Comparison of ENCODE assay signal across 1 cellular context in genomic region chrX:12955882-12956703, GRCh38.
A peak's percentile ranks its signal among the peaks of the same experiment; 100 is the strongest.
TF ChIP-seq lines count a peak whose summit lies in the region.

No MANE protein-coding gene starts in this region.

TF ChIP-seq in K562, 482 proteins besides CTCF, POLR2A, EP300 and RAD21 (continued from another document and continues in another):
- TF ChIP-seq ZNF318 (IDR thresholded peaks at IDR 0.05; ENCODE audit: borderline replicate concordance in 1 of 2, low read depth in 1 of 2) (no peak), POLR2AphosphoS2 (IDR thresholded peaks at IDR 0.05; ENCODE audit: low read length) (no peak), KLF10 (CRISPR knock-in tag; IDR thresholded peaks at IDR 0.05) (no peak), KLF6 (CRISPR knock-in tag; IDR thresholded peaks at IDR 0.05; ENCODE audit: borderline replicate concordance) (peak; percentile 77; the same call in 1 of the 2 replicates), ZNF57 (CRISPR knock-in tag; IDR thresholded peaks at IDR 0.05) (no peak), TSC22D4 (tag; IDR thresholded peaks at IDR 0.05) (no peak), ZFP30 (CRISPR knock-in tag; IDR thresholded peaks at IDR 0.05; ENCODE audit: borderline replicate concordance) (no peak), NR3C1 (CRISPR knock-in tag; IDR thresholded peaks at IDR 0.05) (no peak), CBFB (CRISPR knock-in tag; IDR thresholded peaks at IDR 0.05) (no peak), NR4A1 (CRISPR knock-in tag; IDR thresholded peaks at IDR 0.05) (peak; percentile 30; the same call in 1 of the 2 replicates), NR4A1 (tag; IDR thresholded peaks at IDR 0.05) (peak; percentile 97), BDP1 (IDR thresholded peaks at IDR 0.05; ENCODE audit: insufficient read depth, insufficient read length) (no peak), NKRF (IDR thresholded peaks at IDR 0.05; ENCODE audit: borderline replicate concordance) (no peak), ZNF445 (CRISPR knock-in tag; IDR thresholded peaks at IDR 0.05; ENCODE audit: low read depth) (no peak), ZNF586 (CRISPR knock-in tag; conservative IDR thresholded peaks at IDR 0.05) (peak; percentile 89), SAFB2 (IDR thresholded peaks at IDR 0.05; ENCODE audit: borderline replicate concordance, low read depth, low read length, severe bottlenecking) (no peak), TFE3 (CRISPR knock-in tag; IDR thresholded peaks at IDR 0.05) (no peak), NBN (IDR thresholded peaks at IDR 0.05; ENCODE audit: low read depth) (no peak), ETV1 (tag; conservative IDR thresholded peaks at IDR 0.05; ENCODE audit: low read depth) (peak; percentile 69), GTF2B (IDR thresholded peaks at IDR 0.05; ENCODE audit: extremely low read depth, insufficient read length) (no peak), THRB (CRISPR knock-in tag; conservative IDR thresholded peaks at IDR 0.05) (no peak), SAP30 (IDR thresholded peaks at IDR 0.05; ENCODE audit: borderline replicate concordance, insufficient read depth, low read depth, low read length, poor library complexity, severe bottlenecking) (no peak), ZC3H8 (IDR thresholded peaks at IDR 0.05) (no peak), HDAC6 (IDR thresholded peaks at IDR 0.05; ENCODE audit: low read depth, low read length) (no peak), GATAD2A (IDR thresholded peaks at IDR 0.05) (0 out of 2 replicates have a peak, but pooled peaks have one; percentile 62), ARID3B (CRISPR knock-in tag; IDR thresholded peaks at IDR 0.05; ENCODE audit: borderline replicate concordance) (peak; percentile 93; the same call in 1 of the 2 replicates), RFX5 (IDR thresholded peaks at IDR 0.05; ENCODE audit: low read depth, low read length) (no peak), ZNF12 (CRISPR knock-in tag; IDR thresholded peaks at IDR 0.05) (no peak), HOXB6 (CRISPR knock-in tag; IDR thresholded peaks at IDR 0.05; ENCODE audit: borderline replicate concordance) (no peak), ZNF316 (IDR thresholded peaks at IDR 0.05) (no peak), U2AF2 (optimal IDR thresholded peaks at IDR 0.05; ENCODE audit: low read depth, low read length) (no peak), TEAD1 (CRISPR knock-in tag; IDR thresholded peaks at IDR 0.05) (peak in 1 of 2 experiments; percentile 77; a peak in 2 of 4 replicates), SMAD4 (CRISPR knock-in tag; conservative IDR thresholded peaks at IDR 0.05) (peak; percentile 97), TAL1 (IDR thresholded peaks at IDR 0.05) (no peak), TAF15 (IDR thresholded peaks at IDR 0.05; ENCODE audit: low read depth, low read length) (no peak), FOS (IDR thresholded peaks at IDR 0.05; ENCODE audit: extremely low read depth, insufficient read length) (no peak), ZNF282 (CRISPR knock-in tag; IDR thresholded peaks at IDR 0.05) (no peak), NCOA4 (IDR thresholded peaks at IDR 0.05; ENCODE audit: partially characterized antibody) (no peak), PHF8 (IDR thresholded peaks at IDR 0.05; ENCODE audit: borderline replicate concordance, low read length) (peak; percentile 29; the same call in 1 of the 2 replicates), CTBP1 (IDR thresholded peaks at IDR 0.05; ENCODE audit: borderline replicate concordance) (peak; percentile 40; the same call in 1 of the 2 replicates), ZBTB5 (IDR thresholded peaks at IDR 0.05) (no peak), ZNF184 (CRISPR knock-in tag; IDR thresholded peaks at IDR 0.05) (no peak), RUNX1 (IDR thresholded peaks at IDR 0.05; ENCODE audit: low read depth) (no peak), SRSF7 (optimal IDR thresholded peaks at IDR 0.05; ENCODE audit: low read depth, low read length) (no peak), NEUROD1 (IDR thresholded peaks at IDR 0.05; ENCODE audit: borderline replicate concordance, low read depth, low read length, partially characterized antibody) (no peak), SFPQ (IDR thresholded peaks at IDR 0.05; ENCODE audit: low read depth, low read length) (no peak), FOXK2 (conservative IDR thresholded peaks at IDR 0.05 in 1 of 2, IDR thresholded peaks at IDR 0.05 in 1 of 2; ENCODE audit: low read depth in 2 of 2) (no peak)
